Comparison of ENCODE assay signal across 23 cellular contexts in the genomic region with DNA sequence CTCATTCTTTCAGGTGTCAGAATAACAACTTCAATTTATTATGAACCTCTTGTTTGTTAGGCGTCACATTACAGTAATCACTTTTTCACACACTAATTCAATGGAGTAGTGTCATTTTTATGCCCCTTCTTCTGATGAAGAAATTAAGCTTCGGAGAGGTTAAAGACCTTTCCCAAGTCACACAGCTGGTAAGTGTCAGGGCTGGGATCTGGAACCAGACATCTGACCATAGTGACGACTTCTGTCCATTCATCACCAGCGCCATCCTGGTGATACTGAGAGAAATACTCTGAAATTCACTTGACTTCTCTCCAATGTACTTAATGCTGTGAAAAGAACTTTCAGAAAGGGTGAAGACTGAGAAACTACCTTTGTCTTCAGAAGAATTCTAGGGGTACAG.
"Had no signal": no experiment of that assay in that cellular context is flagged by ENCODE, and none has a peak within 500 bp of the region (broad histone marks: within the 10 kb centered on the region; RNA-seq: fewer than 3 reads in every experiment).

No MANE protein-coding gene starts in this region.

- H3K4me1 ChIP-seq: esophagus squamous epithelium, psoas muscle, right lobe of liver, transverse colon, upper lobe of right lung had no signal

- H3K27me3 ChIP-seq: esophagus squamous epithelium, ovary, right lobe of liver, transverse colon had no signal

- ATAC-seq: left colon; naive thymus-derived CD4-positive, alpha-beta T cell; psoas muscle; right lobe of liver; stimulated activated naive B cell treated with anti-CD40 and anti-IgM and Interleukin-4, amounts not matched to agents 10 μg/mL and 1 μg/mL and 100 μg/mL, for 72 hours; upper lobe of right lung had no signal

- H3K4me3 ChIP-seq: coronary artery, esophagus squamous epithelium, ovary, psoas muscle, right lobe of liver, transverse colon, upper lobe of right lung had no signal

- H3K36me3 ChIP-seq: esophagus squamous epithelium, ovary, right lobe of liver, transverse colon, upper lobe of right lung had no signal

- DNase-seq: dermis blood vessel endothelial cell; effector memory CD4-positive, alpha-beta T cell; esophagus squamous epithelium; hypothalamus; immature natural killer cell; islet precursor cell; kidney glomerular epithelial cell; left colon; mesendoderm; midbrain; naive thymus-derived CD4-positive, alpha-beta T cell; occipital lobe; ovary; posterior cingulate gyrus; psoas muscle; right lobe of liver; small intestine; stimulated activated CD4-positive, alpha-beta T cell treated with anti-CD3 and anti-CD28 coated beads, Interleukin-15, amount 100 ng/mL, for 24 hours; stimulated activated CD4-positive, alpha-beta T cell treated with anti-CD3 and anti-CD28 coated beads, Interleukin-2, amount 100 ng/mL, for 48 hours; stimulated activated naive B cell treated with anti-CD40 and anti-IgM and Interleukin-4, amounts not matched to agents 10 μg/mL and 1 μg/mL and 100 μg/mL, for 72 hours; transverse colon; upper lobe of right lung had no signal

- H3K27ac ChIP-seq: coronary artery, esophagus squamous epithelium, ovary, psoas muscle, right lobe of liver, transverse colon, upper lobe of right lung had no signal

- H3K9me3 ChIP-seq: esophagus squamous epithelium, ovary, psoas muscle, right lobe of liver, transverse colon, upper lobe of right lung had no signal
